Comparison of ENCODE assay signal across 15 cellular contexts in the genomic region with DNA sequence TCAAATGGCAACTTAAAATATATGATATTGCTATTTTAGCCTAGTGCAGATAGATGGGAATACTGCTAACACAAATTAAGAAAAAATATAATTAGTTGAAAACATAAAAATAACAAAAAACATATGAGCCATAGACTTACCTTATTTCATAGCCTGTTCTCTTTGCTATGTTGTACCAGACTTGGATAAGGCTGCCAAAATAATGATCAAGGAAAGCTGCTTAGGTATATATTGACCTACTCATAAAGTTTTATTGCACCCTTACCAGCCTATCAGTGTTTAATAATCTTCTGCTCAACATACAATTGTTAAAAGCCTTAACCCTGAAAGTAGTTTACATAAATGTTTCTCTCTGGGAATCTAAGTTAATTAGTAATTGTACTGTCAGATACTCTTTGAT. TPM values are rescaled to one million over a fixed set of nuclear protein-coding genes. Genes with fewer than 3 reads are reported as not detected.
DNase-seq lines count a peak whose midpoint lies in the region; FAIRE-seq and TF ChIP-seq lines count a peak whose summit lies in the region.
"Had no signal": no experiment of that assay in that cellular context is flagged by ENCODE, and none has a peak within 500 bp of the region (broad histone marks: within the 10 kb centered on the region; RNA-seq: fewer than 3 reads in every experiment).

A gene (minus strand): TSS at position 204 of the 400 bp plus-strand sequence. CDS start 2,484 bp downstream, outside the sequence.

- H3K4me1 ChIP-seq in hepatocyte (ENCODE audit: insufficient read depth) (no peaks in the 10 kb centered on the region), smooth muscle cell (ENCODE audit: low read depth) (no peaks in the 10 kb centered on the region)

- no peaks in the 10 kb centered on the region for H4K20me1 ChIP-seq in hepatocyte (ENCODE audit: insufficient read depth, poor library complexity, severe bottlenecking)
- H4K20me1 ChIP-seq in smooth muscle cell (ENCODE audit: low read depth), result no peaks in the 10 kb centered on the region

- TF ChIP-seq CTCF in hepatocyte (IDR thresholded peaks at IDR 0.05; ENCODE audit: poor library complexity), result no peak
- no peak for TF ChIP-seq CTCF in smooth muscle cell (IDR thresholded peaks at IDR 0.05; ENCODE audit: borderline replicate concordance, insufficient read depth, poor library complexity, severe bottlenecking)

- peak; percentile 12 for DNase-seq in DMS153 treated with DMSO at 0.1 percent for 48 hours (lab: John Stamatoyannopoulos, UW; ENCODE audit: unreplicated experiment)
- DNase-seq in NCI-H69 (lab: John Stamatoyannopoulos, UW), result peak; percentile 56
- DNase-seq in hepatocyte (ENCODE audit: low spot score), result peak; percentile 8
- DNase-seq in smooth muscle cell (lab: John Stamatoyannopoulos, UW; ENCODE audit: unreplicated experiment), result no peak
- DNase-seq in RCC 7860 (ENCODE audit: low spot score), result no peak
- no peak for DNase-seq in NCI-H774 (lab: John Stamatoyannopoulos, UW)
- DNase-seq in hippocampal formation (lab: John Stamatoyannopoulos, UW), result no peak
- DNase-seq: CD8-positive, alpha-beta T cell; COR-L47; IMR-90 had no signal

- no peak for FAIRE-seq in RCC 7860 (lab: Jason Lieb, UNC)
- FAIRE-seq: H54 had no signal

- no peak within 1 kb of the TSS for H2AFZ ChIP-seq in hepatocyte
- no peak within 1 kb of the TSS for H2AFZ ChIP-seq in smooth muscle cell (ENCODE audit: low read depth)

- no peaks in the 10 kb centered on the region for H3K27me3 ChIP-seq in hepatocyte
- H3K27me3 ChIP-seq in smooth muscle cell (ENCODE audit: low read depth), result no peaks in the 10 kb centered on the region

- H3F3A ChIP-seq in smooth muscle cell (ENCODE audit: low read depth), result no peaks in the 10 kb centered on the region

- H3K4me3 ChIP-seq in hepatocyte (peak within 1 kb of the TSS; percentile 10), smooth muscle cell (peak within 1 kb of the TSS; percentile 39)

- H3K79me2 ChIP-seq in hepatocyte (peaks cover 22% of the 10 kb centered on the region), smooth muscle cell (ENCODE audit: low read depth) (no peaks in the 10 kb centered on the region)

- H3K4me2 ChIP-seq in hepatocyte (peak within 1 kb of the TSS; percentile 65), smooth muscle cell (no peak within 1 kb of the TSS)

- no peak within 1 kb of the TSS for H3K9ac ChIP-seq in smooth muscle cell (ENCODE audit: low read depth)

- no peak within 1 kb of the TSS for H3K27ac ChIP-seq in hepatocyte
- H3K27ac ChIP-seq in smooth muscle cell (ENCODE audit: low read depth), result no peak within 1 kb of the TSS
- H3K27ac ChIP-seq: HL-60 had no signal

- H3K9me2 ChIP-seq in hepatocyte (replicated peaks; ENCODE audit: insufficient read depth), result no peaks in the 10 kb centered on the region

- H3K9me3 ChIP-seq in hepatocyte (ENCODE audit: low read depth) (no peaks in the 10 kb centered on the region), smooth muscle cell (replicated peaks; ENCODE audit: low read depth) (no peaks in the 10 kb centered on the region)

- H3K36me3 ChIP-seq in hepatocyte (replicated peaks; ENCODE audit: insufficient read depth, low read depth), result no peaks in the 10 kb centered on the region
- H3K36me3 ChIP-seq in smooth muscle cell (ENCODE audit: low read depth), result no peaks in the 10 kb centered on the region

RNA-seq across cellular contexts. Expression of the gene that starts here (rescaled TPM):
- total RNA-seq in hepatocyte (77.3 and 78.4 TPM in 2 replicates), smooth muscle cell (not detected in 2 replicates)
- polyA plus RNA-seq in hepatocyte (7.5 and 8.2 TPM in 2 replicates), smooth muscle cell (not detected in 2 replicates)
- total RNA-seq: CD8-positive, alpha-beta T cell; Daoy; IMR-90 had no signal
- polyA plus RNA-seq: BJ, CD14-positive monocyte, IMR-90 had no signal

Comparison
In these comparisons a context has a peak if more than half of its experiments do, and no peak if none do; other contexts are left out.
1. RNA of the gene that starts here (total RNA-seq): 77.3 to 78.4 TPM in hepatocyte; not detected in smooth muscle cell; every median in the first group is over 10 times any median in the second.
2. DNase-seq: peak in DMS153 treated with DMSO at 0.1 percent for 48 hours (single experiment), NCI-H69 (single experiment) and hepatocyte (single experiment); none in smooth muscle cell (single experiment), RCC 7860 (single experiment), NCI-H774 (single experiment) and hippocampal formation (0 of 2).